In genomic region chr15:78993931-78994530, GRCh38 we compare ENCODE assay signal across 1 cellular context.
TF ChIP-seq lines count a peak whose summit lies in the region.

No MANE protein-coding gene starts in this region.

TF ChIP-seq in HepG2, 621 proteins besides CTCF, POLR2A, EP300 and RAD21 (continued from another document and continues in another):
- TF ChIP-seq, protein P1, sequence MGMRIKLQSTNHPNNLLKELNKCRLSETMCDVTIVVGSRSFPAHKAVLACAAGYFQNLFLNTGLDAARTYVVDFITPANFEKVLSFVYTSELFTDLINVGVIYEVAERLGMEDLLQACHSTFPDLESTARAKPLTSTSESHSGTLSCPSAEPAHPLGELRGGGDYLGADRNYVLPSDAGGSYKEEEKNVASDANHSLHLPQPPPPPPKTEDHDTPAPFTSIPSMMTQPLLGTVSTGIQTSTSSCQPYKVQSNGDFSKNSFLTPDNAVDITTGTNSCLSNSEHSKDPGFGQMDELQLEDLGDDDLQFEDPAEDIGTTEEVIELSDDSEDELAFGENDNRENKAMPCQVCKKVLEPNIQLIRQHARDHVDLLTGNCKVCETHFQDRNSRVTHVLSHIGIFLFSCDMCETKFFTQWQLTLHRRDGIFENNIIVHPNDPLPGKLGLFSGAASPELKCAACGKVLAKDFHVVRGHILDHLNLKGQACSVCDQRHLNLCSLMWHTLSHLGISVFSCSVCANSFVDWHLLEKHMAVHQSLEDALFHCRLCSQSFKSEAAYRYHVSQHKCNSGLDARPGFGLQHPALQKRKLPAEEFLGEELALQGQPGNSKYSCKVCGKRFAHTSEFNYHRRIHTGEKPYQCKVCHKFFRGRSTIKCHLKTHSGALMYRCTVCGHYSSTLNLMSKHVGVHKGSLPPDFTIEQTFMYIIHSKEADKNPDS (CRISPR knock-in tag; IDR thresholded peaks at IDR 0.05), result peak; percentile 89
- TF ChIP-seq ZNF414 (CRISPR knock-in tag; IDR thresholded peaks at IDR 0.05) (peak; percentile 99), SKI (IDR thresholded peaks at IDR 0.05; ENCODE audit: partially characterized antibody) (peak; percentile 81), ZBTB43 (CRISPR knock-in tag; conservative IDR thresholded peaks at IDR 0.05) (peak; percentile 93), KLF12 (CRISPR knock-in tag; IDR thresholded peaks at IDR 0.05; ENCODE audit: borderline replicate concordance) (peak; percentile 61; the same call in 1 of the 2 replicates), ZNF704 (CRISPR knock-in tag; IDR thresholded peaks at IDR 0.05; ENCODE audit: borderline replicate concordance) (no peak), MEF2D (CRISPR knock-in tag; IDR thresholded peaks at IDR 0.05) (peak; percentile 96), RXRB (CRISPR knock-in tag; IDR thresholded peaks at IDR 0.05; ENCODE audit: borderline replicate concordance) (peak; percentile 98), TRIM24 (CRISPR knock-in tag; IDR thresholded peaks at IDR 0.05) (peak; percentile 88), TCF7 (IDR thresholded peaks at IDR 0.05; ENCODE audit: low read depth) (peak; percentile 99), TARDBP (CRISPR knock-in tag; IDR thresholded peaks at IDR 0.05) (peak; percentile 97), HES4 (CRISPR knock-in tag; IDR thresholded peaks at IDR 0.05; ENCODE audit: borderline replicate concordance) (no peak), ZNF329 (CRISPR knock-in tag; IDR thresholded peaks at IDR 0.05; ENCODE audit: low read depth) (0 out of 2 replicates have a peak, but pooled peaks have one; percentile 63), RXRA (CRISPR knock-in tag; IDR thresholded peaks at IDR 0.05) (peak; percentile 97), GLMP (CRISPR knock-in tag; IDR thresholded peaks at IDR 0.05; ENCODE audit: borderline replicate concordance) (no peak), CBX2 (IDR thresholded peaks at IDR 0.05; ENCODE audit: low read depth, low read length) (no peak), CBX2 (CRISPR knock-in tag; IDR thresholded peaks at IDR 0.05; ENCODE audit: low read depth) (peak; percentile 92; the same call in 1 of the 2 replicates), SRSF4 (IDR thresholded peaks at IDR 0.05; ENCODE audit: low read depth, low read length, poor library complexity, severe bottlenecking) (no peak), BCL6 (CRISPR knock-in tag; IDR thresholded peaks at IDR 0.05) (peak; percentile 92), CEBPB (IDR thresholded peaks at IDR 0.05; ENCODE audit: borderline replicate concordance, low read depth, low read length) (peak; percentile 93), PHF8 (CRISPR knock-in tag; IDR thresholded peaks at IDR 0.05) (peak; percentile 42), ARNTL (CRISPR knock-in tag; IDR thresholded peaks at IDR 0.05) (peak; percentile 95), NRL (CRISPR knock-in tag; IDR thresholded peaks at IDR 0.05; ENCODE audit: borderline replicate concordance) (peak; percentile 83; the same call in 1 of the 2 replicates), BHLHE40 (IDR thresholded peaks at IDR 0.05; ENCODE audit: low read length) (peak; percentile 56), THYN1 (CRISPR knock-in tag; IDR thresholded peaks at IDR 0.05; ENCODE audit: borderline replicate concordance, low read depth) (no peak), ZBTB4 (CRISPR knock-in tag; IDR thresholded peaks at IDR 0.05; ENCODE audit: borderline replicate concordance) (peak; percentile 94), CC2D1A (CRISPR knock-in tag; IDR thresholded peaks at IDR 0.05) (peak; percentile 95; the same call in 1 of the 2 replicates), ZNF816 (CRISPR knock-in tag; IDR thresholded peaks at IDR 0.05; ENCODE audit: borderline replicate concordance) (peak; percentile 95), MLLT10 (CRISPR knock-in tag; IDR thresholded peaks at IDR 0.05) (no peak), ZNF468 (CRISPR knock-in tag; IDR thresholded peaks at IDR 0.05) (0 out of 2 replicates have a peak, but pooled peaks have one; percentile 55), HNF4A (CRISPR knock-in tag; IDR thresholded peaks at IDR 0.05) (peak; percentile 97), ZNF234 (CRISPR knock-in tag; conservative IDR thresholded peaks at IDR 0.05) (no peak), ELK4 (CRISPR knock-in tag; IDR thresholded peaks at IDR 0.05; ENCODE audit: borderline replicate concordance) (0 out of 2 replicates have a peak, but pooled peaks have one; percentile 16), ZNF138 (CRISPR knock-in tag; IDR thresholded peaks at IDR 0.05; ENCODE audit: low read depth) (peak; percentile 51; the same call in 1 of the 2 replicates), ZNF44 (CRISPR knock-in tag; IDR thresholded peaks at IDR 0.05) (no peak), ZNF670 (CRISPR knock-in tag; IDR thresholded peaks at IDR 0.05; ENCODE audit: borderline replicate concordance) (peak; percentile 71; the same call in 1 of the 2 replicates), AKAP8 (CRISPR knock-in tag; IDR thresholded peaks at IDR 0.05) (peak; percentile 59; the same call in 1 of the 2 replicates), YY1 (IDR thresholded peaks at IDR 0.05; ENCODE audit: insufficient read depth, insufficient replicate concordance, low read depth, low read length) (peak; percentile 23), MYC (CRISPR knock-in tag; IDR thresholded peaks at IDR 0.05; ENCODE audit: borderline replicate concordance) (peak; percentile 99), YEATS4 (CRISPR knock-in tag; IDR thresholded peaks at IDR 0.05; ENCODE audit: borderline replicate concordance) (peak; percentile 93)
- TF ChIP-seq, protein P2, sequence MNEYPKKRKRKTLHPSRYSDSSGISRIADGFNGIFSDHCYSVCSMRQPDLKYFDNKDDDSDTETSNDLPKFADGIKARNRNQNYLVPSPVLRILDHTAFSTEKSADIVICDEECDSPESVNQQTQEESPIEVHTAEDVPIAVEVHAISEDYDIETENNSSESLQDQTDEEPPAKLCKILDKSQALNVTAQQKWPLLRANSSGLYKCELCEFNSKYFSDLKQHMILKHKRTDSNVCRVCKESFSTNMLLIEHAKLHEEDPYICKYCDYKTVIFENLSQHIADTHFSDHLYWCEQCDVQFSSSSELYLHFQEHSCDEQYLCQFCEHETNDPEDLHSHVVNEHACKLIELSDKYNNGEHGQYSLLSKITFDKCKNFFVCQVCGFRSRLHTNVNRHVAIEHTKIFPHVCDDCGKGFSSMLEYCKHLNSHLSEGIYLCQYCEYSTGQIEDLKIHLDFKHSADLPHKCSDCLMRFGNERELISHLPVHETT (CRISPR knock-in tag; conservative IDR thresholded peaks at IDR 0.05), result peak; percentile 55
- TF ChIP-seq, protein P3, sequence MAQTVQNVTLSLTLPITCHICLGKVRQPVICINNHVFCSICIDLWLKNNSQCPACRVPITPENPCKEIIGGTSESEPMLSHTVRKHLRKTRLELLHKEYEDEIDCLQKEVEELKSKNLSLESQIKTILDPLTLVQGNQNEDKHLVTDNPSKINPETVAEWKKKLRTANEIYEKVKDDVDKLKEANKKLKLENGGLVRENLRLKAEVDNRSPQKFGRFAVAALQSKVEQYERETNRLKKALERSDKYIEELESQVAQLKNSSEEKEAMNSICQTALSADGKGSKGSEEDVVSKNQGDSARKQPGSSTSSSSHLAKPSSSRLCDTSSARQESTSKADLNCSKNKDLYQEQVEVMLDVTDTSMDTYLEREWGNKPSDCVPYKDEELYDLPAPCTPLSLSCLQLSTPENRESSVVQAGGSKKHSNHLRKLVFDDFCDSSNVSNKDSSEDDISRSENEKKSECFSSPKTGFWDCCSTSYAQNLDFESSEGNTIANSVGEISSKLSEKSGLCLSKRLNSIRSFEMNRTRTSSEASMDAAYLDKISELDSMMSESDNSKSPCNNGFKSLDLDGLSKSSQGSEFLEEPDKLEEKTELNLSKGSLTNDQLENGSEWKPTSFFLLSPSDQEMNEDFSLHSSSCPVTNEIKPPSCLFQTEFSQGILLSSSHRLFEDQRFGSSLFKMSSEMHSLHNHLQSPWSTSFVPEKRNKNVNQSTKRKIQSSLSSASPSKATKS (CRISPR knock-in tag; IDR thresholded peaks at IDR 0.05), result peak; percentile 95; the same call in 1 of the 2 replicates
- TF ChIP-seq, protein P4, sequence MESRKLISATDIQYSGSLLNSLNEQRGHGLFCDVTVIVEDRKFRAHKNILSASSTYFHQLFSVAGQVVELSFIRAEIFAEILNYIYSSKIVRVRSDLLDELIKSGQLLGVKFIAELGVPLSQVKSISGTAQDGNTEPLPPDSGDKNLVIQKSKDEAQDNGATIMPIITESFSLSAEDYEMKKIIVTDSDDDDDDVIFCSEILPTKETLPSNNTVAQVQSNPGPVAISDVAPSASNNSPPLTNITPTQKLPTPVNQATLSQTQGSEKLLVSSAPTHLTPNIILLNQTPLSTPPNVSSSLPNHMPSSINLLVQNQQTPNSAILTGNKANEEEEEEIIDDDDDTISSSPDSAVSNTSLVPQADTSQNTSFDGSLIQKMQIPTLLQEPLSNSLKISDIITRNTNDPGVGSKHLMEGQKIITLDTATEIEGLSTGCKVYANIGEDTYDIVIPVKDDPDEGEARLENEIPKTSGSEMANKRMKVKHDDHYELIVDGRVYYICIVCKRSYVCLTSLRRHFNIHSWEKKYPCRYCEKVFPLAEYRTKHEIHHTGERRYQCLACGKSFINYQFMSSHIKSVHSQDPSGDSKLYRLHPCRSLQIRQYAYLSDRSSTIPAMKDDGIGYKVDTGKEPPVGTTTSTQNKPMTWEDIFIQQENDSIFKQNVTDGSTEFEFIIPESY (CRISPR knock-in tag; IDR thresholded peaks at IDR 0.05), result peak; percentile 84
- TF ChIP-seq, protein P5, sequence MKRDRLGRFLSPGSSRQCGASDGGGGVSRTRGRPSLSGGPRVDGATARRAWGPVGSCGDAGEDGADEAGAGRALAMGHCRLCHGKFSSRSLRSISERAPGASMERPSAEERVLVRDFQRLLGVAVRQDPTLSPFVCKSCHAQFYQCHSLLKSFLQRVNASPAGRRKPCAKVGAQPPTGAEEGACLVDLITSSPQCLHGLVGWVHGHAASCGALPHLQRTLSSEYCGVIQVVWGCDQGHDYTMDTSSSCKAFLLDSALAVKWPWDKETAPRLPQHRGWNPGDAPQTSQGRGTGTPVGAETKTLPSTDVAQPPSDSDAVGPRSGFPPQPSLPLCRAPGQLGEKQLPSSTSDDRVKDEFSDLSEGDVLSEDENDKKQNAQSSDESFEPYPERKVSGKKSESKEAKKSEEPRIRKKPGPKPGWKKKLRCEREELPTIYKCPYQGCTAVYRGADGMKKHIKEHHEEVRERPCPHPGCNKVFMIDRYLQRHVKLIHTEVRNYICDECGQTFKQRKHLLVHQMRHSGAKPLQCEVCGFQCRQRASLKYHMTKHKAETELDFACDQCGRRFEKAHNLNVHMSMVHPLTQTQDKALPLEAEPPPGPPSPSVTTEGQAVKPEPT (CRISPR knock-in tag; IDR thresholded peaks at IDR 0.05; ENCODE audit: low read depth), result peak; percentile 75; the same call in 1 of the 2 replicates
